In the genomic region with DNA sequence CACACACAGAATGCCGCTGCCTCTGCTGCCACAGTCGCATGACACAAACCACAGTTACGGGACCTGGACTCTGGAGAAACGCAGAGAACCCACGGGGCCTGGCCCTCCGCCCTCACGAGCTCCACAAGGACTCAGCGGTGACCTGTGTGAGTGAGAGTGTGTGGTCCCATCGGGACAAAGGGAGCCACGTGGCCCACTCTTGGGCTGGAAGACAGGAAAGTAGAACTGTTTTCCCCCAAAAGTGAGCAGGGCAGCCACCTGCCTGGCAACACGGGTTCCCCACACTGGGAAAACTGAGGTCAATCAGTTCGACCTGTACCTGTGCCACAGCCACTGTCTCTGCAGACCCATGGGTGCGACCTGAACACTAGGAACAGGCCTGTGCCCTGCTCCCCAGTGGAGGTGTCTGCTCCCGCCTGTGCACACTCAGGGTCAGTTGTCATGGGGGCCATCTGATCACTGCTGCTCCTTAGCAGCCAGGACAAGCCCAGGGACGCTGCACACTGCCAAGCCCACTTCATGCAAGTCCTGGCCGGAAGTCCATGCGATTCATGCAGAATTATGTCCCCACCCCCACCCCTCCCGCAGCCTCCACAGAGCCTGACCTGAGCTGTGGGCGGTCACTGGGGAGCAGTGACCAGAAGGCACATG, we compare ENCODE assay signal across 1 cellular context.
A peak's percentile ranks its signal among the peaks of the same experiment; 100 is the strongest.
TF ChIP-seq lines count a peak whose summit lies in the region.

No MANE protein-coding gene starts in this region.

TF ChIP-seq in HepG2, 621 proteins besides CTCF, POLR2A, EP300 and RAD21 (continued from another document):
- TF ChIP-seq ZNF512B (CRISPR knock-in tag; IDR thresholded peaks at IDR 0.05; ENCODE audit: borderline replicate concordance): no peak
- no peak for TF ChIP-seq ZKSCAN8 (CRISPR knock-in tag; IDR thresholded peaks at IDR 0.05; ENCODE audit: borderline replicate concordance)
- TF ChIP-seq MTA1 (CRISPR knock-in tag; IDR thresholded peaks at IDR 0.05; ENCODE audit: borderline replicate concordance): 0 out of 2 replicates have a peak, but pooled peaks have one; percentile 23
- no peak for TF ChIP-seq ASH2L (IDR thresholded peaks at IDR 0.05; ENCODE audit: insufficient read length, low read depth, low read length)
TF ChIP-seq in HepG2: peak in this region for 1.
